In genomic region chr2:1685957-1686783, GRCh38 we compare ENCODE assay signal across 13 cellular contexts. TPM values are rescaled to one million over a fixed set of nuclear protein-coding genes. Genes with fewer than 3 reads are reported as not detected.
DNase-seq lines count a peak whose midpoint lies in the region; ATAC-seq, FAIRE-seq and TF ChIP-seq lines count a peak whose summit lies in the region.
"Had no signal": no experiment of that assay in that cellular context is flagged by ENCODE, and none has a peak within 500 bp of the region (broad histone marks: within the 10 kb centered on the region; RNA-seq: fewer than 3 reads in every experiment).

No MANE protein-coding gene starts in this region.

- dilution Hi-C loops in keratinocyte (cut with MboI; ENCODE audit: extremely low pct_ligation_motif_present, low sequenced_read_pairs), result no loop called here

- H3K4me3 Mint-ChIP-seq in activated CD8-positive, alpha-beta T cell treated with anti-CD3 and anti-CD28 coated beads for 36 hours, result no peak overlapping the region

- H3K36me3 ChIP-seq in HCT116 (ENCODE audit: control insufficient read depth in 1 of 2, insufficient read depth in 2 of 2, low read length in 2 of 2), result no peaks in the 10 kb centered on the region
- peaks cover 88% of the 10 kb centered on the region for H3K36me3 ChIP-seq in adipocyte (ENCODE audit: control insufficient read depth, insufficient read depth, low read length, severe bottlenecking)
- peaks cover 7 to 8% of the 10 kb centered on the region in 2 experiments for H3K36me3 ChIP-seq in keratinocyte (ENCODE audit: control insufficient read depth in 2 of 2, extremely low read depth in 1 of 2, insufficient read depth in 2 of 2, low read length in 2 of 2)
- peaks cover 6 to 76% (median 59%) of the 10 kb centered on the region in 5 donors for H3K36me3 ChIP-seq in subcutaneous abdominal adipose tissue (ENCODE audit: control insufficient read depth in 5 of 5, insufficient read depth in 5 of 5, low read length in 5 of 5)
- H3K36me3 ChIP-seq in uterus, result no peaks in the 10 kb centered on the region

- H3K27me3 ChIP-seq in HCT116 (ENCODE audit: insufficient read depth, low read length) (no peaks in the 10 kb centered on the region), adipocyte (replicated peaks; ENCODE audit: control insufficient read depth, insufficient read depth, low read length) (no peaks in the 10 kb centered on the region), keratinocyte (ENCODE audit: control insufficient read depth, extremely low read depth, insufficient read depth, low read length) (no peaks in the 10 kb centered on the region), subcutaneous abdominal adipose tissue (ENCODE audit: control insufficient read depth in 5 of 5, insufficient read depth in 4 of 5, low read length in 5 of 5) (no peaks in the 10 kb centered on the region), uterus (no peaks in the 10 kb centered on the region)
- H3K27me3 ChIP-seq: upper lobe of left lung had no signal

- no peak overlapping the region for H2AFZ ChIP-seq in HCT116 (ENCODE audit: low read depth, low read length, poor library complexity, severe bottlenecking)
- no peak overlapping the region for H2AFZ ChIP-seq in keratinocyte (ENCODE audit: control insufficient read depth, low read length)

- peaks cover 3% of the 10 kb centered on the region for H3K27me3 Mint-ChIP-seq in activated CD8-positive, alpha-beta T cell treated with anti-CD3 and anti-CD28 coated beads for 36 hours

- H3K4me3 ChIP-seq in HCT116 (replicated peaks in 1 of 2; ENCODE audit: low read depth in 1 of 2, low read length in 2 of 2), result no peak overlapping the region
- no peak overlapping the region for H3K4me3 ChIP-seq in adipocyte (ENCODE audit: low read length)
- no peak overlapping the region for H3K4me3 ChIP-seq in keratinocyte (ENCODE audit: control insufficient read depth in 2 of 3, extremely low read depth in 1 of 3, insufficient read depth in 2 of 3, low read depth in 1 of 3, low read length in 3 of 3)
- H3K4me3 ChIP-seq in subcutaneous abdominal adipose tissue (ENCODE audit: low read depth in 1 of 5, low read length in 5 of 5), result no peak overlapping the region
- H3K4me3 ChIP-seq in uterus, result no peak overlapping the region
- H3K4me3 ChIP-seq: upper lobe of left lung had no signal

- H3K9ac ChIP-seq in HCT116 (ENCODE audit: low read length) (no peak overlapping the region), adipocyte (ENCODE audit: low read length) (no peak overlapping the region), keratinocyte (ENCODE audit: control insufficient read depth, extremely low read depth, insufficient read depth, low read length) (no peak overlapping the region), subcutaneous abdominal adipose tissue (ENCODE audit: low read length in 5 of 5) (peak overlapping the region in 1 of 5 donors; percentile 25)

- no peaks in the 10 kb centered on the region for H3K9me3 ChIP-seq in HCT116 (ENCODE audit: control insufficient read depth in 1 of 2, insufficient read depth in 1 of 2, low read depth in 1 of 2, low read length in 2 of 2)
- H3K9me3 ChIP-seq in adipocyte (ENCODE audit: control insufficient read depth, low read length), result no peaks in the 10 kb centered on the region
- no peaks in the 10 kb centered on the region for H3K9me3 ChIP-seq in keratinocyte (ENCODE audit: control insufficient read depth, low read depth, low read length)
- H3K9me3 ChIP-seq in subcutaneous abdominal adipose tissue (ENCODE audit: control insufficient read depth in 5 of 5, low read length in 5 of 5), result no peaks in the 10 kb centered on the region
- no peaks in the 10 kb centered on the region for H3K9me3 ChIP-seq in uterus
- H3K9me3 ChIP-seq: upper lobe of left lung had no signal

- H3K9me3 Mint-ChIP-seq in activated CD8-positive, alpha-beta T cell treated with anti-CD3 and anti-CD28 coated beads for 36 hours, result no peaks in the 10 kb centered on the region

- RAD21 ChIA-PET in HCT116 (lab: Charles Lee; ENCODE audit: low non-redundant PET in 1 of 2, low total read pairs in 2 of 2, uncharacterized antibody in 2 of 2, unreplicated experiment in 2 of 2), result interaction anchor here in 1 of 2 experiments (0.6 kb wide), 1 partner anchor 970 kb away, joined by 3 read pairs; no protein-coding TSS in a partner anchor

- no peaks in the 10 kb centered on the region for H4K20me1 ChIP-seq in HCT116 (ENCODE audit: insufficient read depth)
- H4K20me1 ChIP-seq in keratinocyte (ENCODE audit: control insufficient read depth, extremely low read depth, insufficient read depth, low read length), result no peaks in the 10 kb centered on the region

- intact Hi-C loops in HCT116 (cut with micrococcal nuclease) (no loop called here), uterus (cut with DNase I; ENCODE audit: low total_unique reads) (no loop called here)
- intact Hi-C loops in activated CD8-positive, alpha-beta T cell treated with anti-CD3 and anti-CD28 coated beads for 36 hours (cut with micrococcal nuclease), result no loop called here

- no peak for TF ChIP-seq RAD21 in HCT116 (IDR thresholded peaks at IDR 0.05; ENCODE audit: low read depth)

- H3K9me1 ChIP-seq in keratinocyte (ENCODE audit: control insufficient read depth, extremely low read depth, insufficient read depth, low read length), result no peaks in the 10 kb centered on the region

- DNase-seq in HCT116 (ENCODE audit: low read depth, low spot score), result no peak
- DNase-seq in adipocyte (ENCODE audit: low read depth), result peak; percentile 48
- no peak for DNase-seq in keratinocyte (ENCODE audit: low read depth, low spot score)
- no peak for DNase-seq in activated gamma-delta T cell treated with Interleukin-2 at 50 U/mL for 16 hours
- DNase-seq in uterus, result no peak
- no peak for DNase-seq in activated CD8-positive, alpha-beta T cell treated with anti-CD3 and anti-CD28 coated beads for 36 hours
- DNase-seq: activated effector memory CD4-positive, alpha-beta T cell treated with Interleukin-2 at 50 U/mL for 16 hours; NCI-H1694 treated with DMSO at 0.1 percent for 48 hours; occipital lobe; Right ventricle myocardium superior had no signal

- no peaks in the 10 kb centered on the region for H3K36me3 Mint-ChIP-seq in activated CD8-positive, alpha-beta T cell treated with anti-CD3 and anti-CD28 coated beads for 36 hours (ENCODE audit: low read depth)

- BruUV-seq in HCT116 (replicated peaks; lab: Mats Ljungman, UMichigan), result no TSS peak

- no peak for TF ChIP-seq CTCF in HCT116 (IDR thresholded peaks at IDR 0.05 in 2 of 3, conservative IDR thresholded peaks at IDR 0.05 in 1 of 3; ENCODE audit: borderline replicate concordance in 1 of 3, insufficient read depth in 1 of 3, low read depth in 2 of 3, low read length in 2 of 3)
- no peak for TF ChIP-seq CTCF in keratinocyte (optimal IDR thresholded peaks at IDR 0.05 in 1 of 3, IDR thresholded peaks at IDR 0.05 in 1 of 3, conservative IDR thresholded peaks at IDR 0.05 in 1 of 3; ENCODE audit: extremely low read depth in 1 of 3, insufficient read depth in 2 of 3, low read length in 3 of 3)
- TF ChIP-seq CTCF in uterus (IDR thresholded peaks at IDR 0.05), result no peak
- no peak for TF ChIP-seq CTCF in activated CD8-positive, alpha-beta T cell treated with anti-CD3 and anti-CD28 coated beads for 36 hours (IDR thresholded peaks at IDR 0.05)

- no peaks in the 10 kb centered on the region for H3K4me1 Mint-ChIP-seq in activated CD8-positive, alpha-beta T cell treated with anti-CD3 and anti-CD28 coated beads for 36 hours (ENCODE audit: low read depth)

- CTCF ChIA-PET in HCT116 (lab: Charles Lee), result no interaction called here
- CTCF ChIA-PET in activated CD8-positive, alpha-beta T cell treated with anti-CD3 and anti-CD28 coated beads for 36 hours (lab: Charles Lee), result no interaction called here

- no peak overlapping the region for H3K27ac ChIP-seq in HCT116 (ENCODE audit: low read depth, low read length)
- H3K27ac ChIP-seq in keratinocyte (ENCODE audit: control insufficient read depth, insufficient read depth, low read length), result no peak overlapping the region
- peak overlapping the region; percentile 22 for H3K27ac ChIP-seq in subcutaneous abdominal adipose tissue (ENCODE audit: low read depth, low read length)
- H3K27ac ChIP-seq in uterus, result no peak overlapping the region
- H3K27ac ChIP-seq: upper lobe of left lung had no signal

- POLR2A ChIA-PET in HCT116 (lab: Charles Lee), result no interaction called here
- POLR2A ChIA-PET in activated CD8-positive, alpha-beta T cell treated with anti-CD3 and anti-CD28 coated beads for 36 hours (lab: Charles Lee), result no interaction called here

- TF ChIP-seq POLR2A in HCT116 (IDR thresholded peaks at IDR 0.05; ENCODE audit: borderline replicate concordance, extremely low read depth, insufficient read depth, insufficient read length), result no peak
- no peak for TF ChIP-seq POLR2A in uterus (IDR thresholded peaks at IDR 0.05)

- peak; percentile 17 for FAIRE-seq in keratinocyte (lab: Jason Lieb, UNC)

- H3K4me1 ChIP-seq in HCT116 (ENCODE audit: control insufficient read depth in 1 of 2, insufficient read depth in 2 of 2, low read length in 2 of 2), result peaks cover 0 to 11% of the 10 kb centered on the region in 2 experiments; a peak in 1 of 4 replicates
- H3K4me1 ChIP-seq in adipocyte (ENCODE audit: control insufficient read depth, insufficient read depth, low read length), result peaks cover 32% of the 10 kb centered on the region
- H3K4me1 ChIP-seq in keratinocyte (ENCODE audit: control insufficient read depth, extremely low read depth, insufficient read depth, low read length), result peaks cover 9% of the 10 kb centered on the region
- peaks cover 7 to 38% (median 30%) of the 10 kb centered on the region in 5 donors for H3K4me1 ChIP-seq in subcutaneous abdominal adipose tissue (ENCODE audit: control insufficient read depth in 5 of 5, insufficient read depth in 5 of 5, low read length in 5 of 5)
- no peaks in the 10 kb centered on the region for H3K4me1 ChIP-seq in uterus

- H3K79me2 ChIP-seq in HCT116 (ENCODE audit: insufficient read depth, low read length) (no peaks in the 10 kb centered on the region), keratinocyte (ENCODE audit: control insufficient read depth, insufficient read depth, low read length) (no peaks in the 10 kb centered on the region)

- H3K4me2 ChIP-seq in HCT116 (ENCODE audit: low read length) (peak overlapping the region; percentile 36), keratinocyte (ENCODE audit: control insufficient read depth, extremely low read depth, insufficient read depth, low read depth, low read length) (no peak overlapping the region)

- H3K27ac Mint-ChIP-seq in activated CD8-positive, alpha-beta T cell treated with anti-CD3 and anti-CD28 coated beads for 36 hours, result no peak overlapping the region

- no peaks in the 10 kb centered on the region for H3K9me2 ChIP-seq in HCT116 (ENCODE audit: insufficient read depth)

- ATAC-seq in HCT116, result peak; percentile 42; the same call in 1 of the 2 replicates
- no peak for ATAC-seq in activated CD8-positive, alpha-beta T cell treated with anti-CD3 and anti-CD28 coated beads for 36 hours
- ATAC-seq: activated CD4-positive, CD25-positive, alpha-beta regulatory T cell treated with anti-CD3 and anti-CD28 coated beads, Interleukin-2, amount 50 U/mL, for 24 hours had no signal

RNA-seq across cellular contexts. Expression of gene PXDN, which starts 58.1 kb away (rescaled TPM):
- 10.7 TPM for total RNA-seq in HCT116 (2021; ENCODE audit: unreplicated experiment)
- polyA plus RNA-seq in HCT116 (2012), result 5.1 and 6.4 TPM in 2 replicates
- polyA plus RNA-seq in keratinocyte, result 28.3 to 87.9 TPM (median 36.7 TPM) in 3 replicates
- 14.0 TPM for polyA plus RNA-seq in keratinocyte (2011; ENCODE audit: low read depth)
- polyA plus RNA-seq in keratinocyte (2011; cell fraction: cytosol; rRNA removed), result 27.1 and 32.4 TPM in 2 replicates
- 126 and 141 TPM in 2 replicates for polyA plus RNA-seq in keratinocyte (2011; cell fraction: nucleus; rRNA removed)
- 7.5 and 94.4 TPM in 2 replicates for polyA plus RNA-seq in keratinocyte (2012; ENCODE audit: low replicate concordance)
- polyA minus RNA-seq in keratinocyte, result 45.0 to 180 TPM (median 60.7 TPM) in 3 replicates
- polyA minus RNA-seq in keratinocyte (2011; cell fraction: cytosol; rRNA and poly(A)+ RNA removed), result 67.7 TPM
- polyA minus RNA-seq in keratinocyte (2011; cell fraction: nucleus; rRNA and poly(A)+ RNA removed), result 173 and 221 TPM in 2 replicates
- total RNA-seq in uterus, result 100 to 1,000 TPM in 1 of 4 donors, 10 to 100 TPM in 3; 26.6 to 254 (median 59.8) TPM
- total RNA-seq in activated CD8-positive, alpha-beta T cell treated with anti-CD3 and anti-CD28 coated beads for 36 hours, result under 1 TPM; 0.58 to 0.83 TPM
